Comparison of ENCODE assay signal across 1 cellular context in genomic region chr2:67984600-67984999, GRCh38.
TF ChIP-seq lines count a peak whose summit lies in the region.

No MANE protein-coding gene starts in this region.

TF ChIP-seq in GM23338, 12 proteins besides CTCF, POLR2A, EP300 and RAD21 (continued from another document):
- TF ChIP-seq REST (IDR thresholded peaks at IDR 0.05; ENCODE audit: unreplicated experiment) = no peak
- no peak for TF ChIP-seq ETS1 (IDR thresholded peaks at IDR 0.05)
- no peak for TF ChIP-seq NANOG (IDR thresholded peaks at IDR 0.05; ENCODE audit: borderline replicate concordance)
- TF ChIP-seq EZH2phosphoT487 (IDR thresholded peaks at IDR 0.05; ENCODE audit: unreplicated experiment) = no peak
- no peak for TF ChIP-seq POLR2AphosphoS5 (IDR thresholded peaks at IDR 0.05; ENCODE audit: low read depth)
- TF ChIP-seq JUNB (IDR thresholded peaks at IDR 0.05; ENCODE audit: unreplicated experiment) = no peak
TF ChIP-seq in GM23338: peak in this region for 0.
